ENCODE assay signal across 1 cellular context in genomic region chr2:234528410-234529150, GRCh38.
TF ChIP-seq lines count a peak whose summit lies in the region.

No MANE protein-coding gene starts in this region.

TF ChIP-seq in H1, 55 proteins besides CTCF, POLR2A, EP300 and RAD21 (continued from another document):
- TF ChIP-seq CEBPB (IDR thresholded peaks at IDR 0.05; ENCODE audit: low read depth, low read length): no peak
- TF ChIP-seq KDM4A (IDR thresholded peaks at IDR 0.05; ENCODE audit: low read depth, low read length, severe bottlenecking): no peak
- no peak for TF ChIP-seq CBX5 (IDR thresholded peaks at IDR 0.05; ENCODE audit: low read depth, low read length)
- TF ChIP-seq BACH1 (IDR thresholded peaks at IDR 0.05; ENCODE audit: low read length): no peak
- TF ChIP-seq SIN3A (conservative IDR thresholded peaks at IDR 0.05 in 1 of 2, IDR thresholded peaks at IDR 0.05 in 1 of 2; ENCODE audit: low read depth in 1 of 2, low read length in 2 of 2): no peak
- no peak for TF ChIP-seq CHD7 (IDR thresholded peaks at IDR 0.05; ENCODE audit: insufficient replicate concordance, low read length)
- no peak for TF ChIP-seq RXRA (IDR thresholded peaks at IDR 0.05; ENCODE audit: insufficient read depth, low read depth, low read length)
- TF ChIP-seq MAX (IDR thresholded peaks at IDR 0.05): no peak
- no peak for TF ChIP-seq MAFK (IDR thresholded peaks at IDR 0.05; ENCODE audit: low read depth, low read length)
- no peak for TF ChIP-seq SUZ12 (IDR thresholded peaks at IDR 0.05; ENCODE audit: low read length)
- no peak for TF ChIP-seq PHF8 (conservative IDR thresholded peaks at IDR 0.05; ENCODE audit: low read depth, low read length)
- no peak for TF ChIP-seq ZNF274 (IDR thresholded peaks at IDR 0.05; ENCODE audit: borderline replicate concordance, extremely low read depth, low read length)
